ENCODE assay signal across 15 cellular contexts in genomic region chr4:113349400-113349799, GRCh38.
DNase-seq lines count a peak whose midpoint lies in the region; ATAC-seq, FAIRE-seq and TF ChIP-seq lines count a peak whose summit lies in the region.
"Had no signal": no experiment of that assay in that cellular context is flagged by ENCODE, and none has a peak within 500 bp of the region (broad histone marks: within the 10 kb centered on the region; RNA-seq: fewer than 3 reads in every experiment).

No MANE protein-coding gene starts in this region.

- CTCF ChIA-PET in GM12878 (lab: Yijun Ruan, JAX) (interaction anchor here (1.2 to 1.3 kb wide), 2 partner anchors 46 to 71 kb away, joined by 3 to 4 read pairs; no protein-coding TSS in a partner anchor), PC-9 (lab: Charles Lee) (no interaction called here)

- no peaks in the 10 kb centered on the region for H3K9me3 ChIP-seq in GM12878 (replicated peaks; ENCODE audit: control insufficient read depth, insufficient read depth, low read length)
- H3K9me3 ChIP-seq in PC-9 (ENCODE audit: insufficient read depth, low read depth) = no peaks in the 10 kb centered on the region
- H3K9me3 ChIP-seq: thyroid gland had no signal

- POLR2A ChIA-PET in GM12878 (lab: Charles Lee) (no interaction called here), PC-9 (lab: Charles Lee; ENCODE audit: unreplicated experiment) (no interaction called here)

- H3K79me2 ChIP-seq in GM12878 (ENCODE audit: control insufficient read depth, insufficient read depth, low read length) = no peaks in the 10 kb centered on the region
- H3K79me2 ChIP-seq in PC-9 (ENCODE audit: low read depth) = no peaks in the 10 kb centered on the region

- H3K4me2 ChIP-seq in GM12878 (ENCODE audit: control insufficient read depth, insufficient read depth) (no peak overlapping the region), PC-9 (no peak overlapping the region)

- no peak overlapping the region for H3K27ac ChIP-seq in GM12878 (ENCODE audit: control insufficient read depth, insufficient read depth)
- H3K27ac ChIP-seq in PC-9 = no peak overlapping the region
- H3K27ac ChIP-seq: thyroid gland had no signal

- ATAC-seq in GM18511 (IDR thresholded peaks at IDR 0.05; ENCODE audit: unreplicated experiment) = peak; percentile 66
- peak; percentile 82 for ATAC-seq in GM21447 (IDR thresholded peaks at IDR 0.05; ENCODE audit: unreplicated experiment)
- peak; percentile 67 for ATAC-seq in HG03135 (IDR thresholded peaks at IDR 0.05; ENCODE audit: unreplicated experiment)
- ATAC-seq in GM12878 = 0 out of 3 replicates have a peak, but pooled peaks have one; percentile 24

- TF ChIP-seq POLR2A in GM12878 (IDR thresholded peaks at IDR 0.05; ENCODE audit: low read depth, low read length) (no peak), H54 (IDR thresholded peaks at IDR 0.05; ENCODE audit: low read depth, low read length) (no peak)

- intact Hi-C loops in GM12878 (cut with micrococcal nuclease; ENCODE audit: unreplicated experiment) (no loop called here), PC-9 (cut with micrococcal nuclease; ENCODE audit: unreplicated experiment) (no loop called here)

- TF ChIP-seq CTCF in GM12878 (IDR thresholded peaks at IDR 0.05 in 2 of 3, conservative IDR thresholded peaks at IDR 0.05 in 1 of 3; ENCODE audit: control insufficient read depth in 2 of 3, extremely low read depth in 1 of 3, insufficient read depth in 1 of 3, low read depth in 3 of 3, low read length in 3 of 3) = no peak
- TF ChIP-seq CTCF in PC-9 (conservative IDR thresholded peaks at IDR 0.05) = no peak

- TF ChIP-seq RAD21 in GM12878 (IDR thresholded peaks at IDR 0.05; ENCODE audit: insufficient read depth, low read depth, low read length) = no peak

- no peak overlapping the region for H2AFZ ChIP-seq in GM12878 (ENCODE audit: control insufficient read depth, low read depth, low read length)
- H2AFZ ChIP-seq in PC-9 = no peak overlapping the region

- H3K4me1 ChIP-seq in GM12878 (ENCODE audit: control insufficient read depth, insufficient read depth, low read length) (0 out of 2 replicates have a peak, but pooled peaks cover 3% of the 10 kb centered on the region), PC-9 (replicated peaks; ENCODE audit: insufficient read depth) (no peaks in the 10 kb centered on the region)
- H3K4me1 ChIP-seq: thyroid gland had no signal

- TF ChIP-seq EP300 in GM12878 (IDR thresholded peaks at IDR 0.05; ENCODE audit: borderline replicate concordance in 1 of 2, control insufficient read depth in 1 of 2, low read depth in 2 of 2, low read length in 2 of 2) = no peak

- RAD21 ChIA-PET in GM12878 (lab: Charles Lee; ENCODE audit: unreplicated experiment) = no interaction called here

- H3F3A ChIP-seq in PC-9 (ENCODE audit: insufficient read depth, low read depth) = no peaks in the 10 kb centered on the region

- BruUV-seq in GM12878 (replicated peaks; lab: Mats Ljungman, UMichigan) (no TSS peak), PC-9 (replicated peaks; lab: Mats Ljungman, UMichigan) (no TSS peak)

- H3K9me2 ChIP-seq in PC-9 (ENCODE audit: insufficient read depth) = no peaks in the 10 kb centered on the region

- no peaks in the 10 kb centered on the region for H3K27me3 ChIP-seq in GM12878 (replicated peaks in 1 of 2; ENCODE audit: control insufficient read depth in 2 of 2, insufficient read depth in 2 of 2, low read length in 1 of 2)
- H3K27me3 ChIP-seq in PC-9 (ENCODE audit: insufficient read depth, low read depth) = no peaks in the 10 kb centered on the region
- H3K27me3 ChIP-seq: thyroid gland had no signal

- H3K4me3 ChIP-seq in GM12878 (no peak overlapping the region), PC-9 (no peak overlapping the region)
- H3K4me3 ChIP-seq: lung, thyroid gland had no signal

- H3K36me3 ChIP-seq in GM12878 (ENCODE audit: control insufficient read depth in 2 of 2, insufficient read depth in 2 of 2, low read length in 1 of 2) (no peaks in the 10 kb centered on the region), PC-9 (ENCODE audit: low read depth) (no peaks in the 10 kb centered on the region)
- H3K36me3 ChIP-seq: thyroid gland had no signal

- in situ Hi-C loops in GM12878 (cut with MboI) = no loop called here

- H3K9ac ChIP-seq in GM12878 (ENCODE audit: control insufficient read depth, insufficient read depth, low read length) = no peak overlapping the region

- FAIRE-seq in GM12878 (lab: Jason Lieb, UNC) (no peak), H54 (lab: Jason Lieb, UNC) (no peak)
- FAIRE-seq: HTR-8/SVneo had no signal

- DNase-seq in GM12878 (ENCODE audit: low read depth, low spot score) (no peak), H54 (ENCODE audit: insufficient read length, low spot score) (no peak), globus pallidus (ENCODE audit: low spot score) (no peak), PC-9 (no peak)
- no peak for DNase-seq in activated CD4-positive, CD25-positive, alpha-beta regulatory T cell treated with anti-CD3 and anti-CD28 coated beads, Interleukin-2, amount 50 U/mL, for 72 hours
- DNase-seq: activated naive CD4-positive, alpha-beta T cell treated with anti-CD3 and anti-CD28 coated beads, Interleukin-2, amount 50 U/mL, for 16 hours; NCI-H1105 treated with DMSO at 0.1 percent for 48 hours; NCI-H510A treated with DMSO at 0.1 percent for 48 hours; T-helper 9 cell; thyroid gland had no signal

- WGBS in GM12878 (ENCODE audit: insufficient coverage, insufficient replicate concordance, low lambda C conversion rate, missing lambda C conversion rate) = 61% methylated on average over 3 of the region's 3 CpGs

- SMC1A ChIA-PET in GM12878 (lab: Charles Lee; ENCODE audit: uncharacterized antibody, unreplicated experiment) = interaction anchor here (0.8 to 2.0 kb wide), 4 partner anchors 13 to 60 kb away, joined by 3 to 5 read pairs (median 4); no protein-coding TSS in a partner anchor

- H4K20me1 ChIP-seq in GM12878 (ENCODE audit: control insufficient read depth, insufficient read depth) (no peaks in the 10 kb centered on the region), PC-9 (ENCODE audit: insufficient read depth) (no peaks in the 10 kb centered on the region)

TF ChIP-seq in GM12878, 131 proteins besides CTCF, POLR2A, EP300 and RAD21:
- no peak for TF ChIP-seq FOXK2 (IDR thresholded peaks at IDR 0.05)
- TF ChIP-seq PAX5 (IDR thresholded peaks at IDR 0.05; ENCODE audit: borderline replicate concordance, low read depth, low read length) = no peak
- TF ChIP-seq GATAD2B (conservative IDR thresholded peaks at IDR 0.05; ENCODE audit: low read depth) = no peak
- TF ChIP-seq CHD1 (IDR thresholded peaks at IDR 0.05; ENCODE audit: low read depth, low read length) = no peak

Comparison
In these comparisons a context has a peak if more than half of its experiments do, and no peak if none do; other contexts are left out.
1. ATAC-seq: peak in every context shown above with its lines; median percentile 82 in GM21447; 67 in HG03135; 66 in GM18511; 24 in GM12878.